ENCODE assay signal across 27 cellular contexts in the genomic region with DNA sequence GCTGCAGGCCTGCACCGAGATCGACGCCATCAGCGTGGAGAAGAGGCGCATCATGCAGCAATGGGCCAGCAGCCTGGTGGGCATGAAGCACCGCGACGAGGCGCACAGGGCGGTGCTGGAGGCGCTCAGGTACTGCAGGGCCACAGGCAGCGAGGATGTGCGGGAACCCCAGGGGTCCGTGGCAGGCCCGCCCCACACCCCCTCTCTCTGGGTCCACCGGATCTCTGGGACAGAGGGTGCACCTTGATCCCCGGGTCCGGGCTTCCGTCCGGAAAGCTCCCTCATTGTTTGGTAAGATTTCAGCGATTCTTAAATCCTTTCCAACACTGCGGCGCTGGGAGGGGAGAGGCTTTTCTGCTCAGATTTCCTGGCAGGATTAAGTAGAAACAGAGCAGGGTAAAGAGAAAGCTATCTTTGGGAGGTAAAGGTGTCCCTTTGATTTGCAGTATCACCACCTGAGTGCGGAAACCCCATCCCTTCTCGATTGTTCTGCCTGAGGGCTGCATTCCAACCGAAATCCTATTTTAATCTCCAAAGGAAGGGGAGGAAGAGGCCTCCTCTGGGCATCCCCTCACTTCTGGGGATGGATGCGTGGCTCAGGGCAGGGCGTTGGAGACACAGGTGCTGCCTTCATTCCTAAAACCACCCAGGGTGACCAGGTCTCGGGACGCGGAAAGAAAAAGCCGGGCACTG. TPM values are rescaled to one million over a fixed set of nuclear protein-coding genes. Genes with fewer than 3 reads are reported as not detected.
DNase-seq lines count a peak whose midpoint lies in the region; ATAC-seq, FAIRE-seq and TF ChIP-seq lines count a peak whose summit lies in the region.
"Had no signal": no experiment of that assay in that cellular context is flagged by ENCODE, and none has a peak within 500 bp of the region (broad histone marks: within the 10 kb centered on the region; RNA-seq: fewer than 3 reads in every experiment).

No MANE protein-coding gene starts in this region.

- H3K4me3 ChIP-seq in A549 (no peak overlapping the region), NT2/D1 (ENCODE audit: insufficient read length, low read depth) (no peak overlapping the region), iPS-20b (ENCODE audit: low read length) (no peak overlapping the region; the same call in 1 of the 2 replicates), MG63 (no peak overlapping the region)
- H3K4me3 ChIP-seq: Peyer's patch, spleen, suprapubic skin had no signal

- H3K27ac ChIP-seq in A549: peak overlapping the region; percentile 8 to 70; a peak in 1 of 6 replicates
- H3K27ac ChIP-seq in iPS-20b (ENCODE audit: low read length): no peak overlapping the region
- H3K27ac ChIP-seq: suprapubic skin had no signal

- H3K4me2 ChIP-seq in A549: no peak overlapping the region

- H3K36me3 ChIP-seq in NT2/D1 (ENCODE audit: insufficient read depth, insufficient read length, low read length) (no peaks in the 10 kb centered on the region), iPS-20b (ENCODE audit: insufficient read depth, low read depth, low read length) (no peaks in the 10 kb centered on the region), MG63 (no peaks in the 10 kb centered on the region)
- H3K36me3 ChIP-seq: Peyer's patch, spleen, suprapubic skin had no signal

- no peak overlapping the region for H3K4me3 Mint-ChIP-seq in HFFc6
- no peak overlapping the region for H3K4me3 Mint-ChIP-seq in activated T-cell treated with anti-CD3 and anti-CD28 coated beads, Interleukin-2, amount 50 U/mL, for 72 hours
- H3K4me3 Mint-ChIP-seq: activated CD4-positive, alpha-beta memory T cell treated with anti-CD3 and anti-CD28 coated beads, Interleukin-2, amount 10 ng/mL, durations not matched to agents 7 days and 5 days; activated naive CD8-positive, alpha-beta T cell treated with anti-CD3 and anti-CD28 coated beads, Interleukin-2, amount 10 ng/mL, durations not matched to agents 7 days and 5 days; CD8-positive, alpha-beta T cell; central memory CD8-positive, alpha-beta T cell; stimulated activated naive B cell treated with anti-CD40 and anti-IgM and Interleukin-4, amounts not matched to agents 10 μg/mL and 1 μg/mL and 100 μg/mL, for 72 hours had no signal

- no peak for FAIRE-seq in A549 (lab: Jason Lieb, UNC)
- FAIRE-seq: endothelial cell of umbilical vein, G401.6 had no signal

- TF ChIP-seq CTCF in A549 (IDR thresholded peaks at IDR 0.05) (no peak), HFFc6 (IDR thresholded peaks at IDR 0.05) (no peak)

- CTCF ChIA-PET in A549 (lab: Yijun Ruan, JAX): interaction anchor here (1.1 to 2.5 kb wide), 3 partner anchors 9 to 36 kb away, joined by 3 to 16 read pairs (median 4); a partner anchor contains a TSS

- H3K4me1 Mint-ChIP-seq in HFFc6 (ENCODE audit: low read depth): peaks cover 28% of the 10 kb centered on the region
- H3K4me1 Mint-ChIP-seq in activated T-cell treated with anti-CD3 and anti-CD28 coated beads, Interleukin-2, amount 50 U/mL, for 72 hours (ENCODE audit: low read depth): no peaks in the 10 kb centered on the region
- H3K4me1 Mint-ChIP-seq: activated CD4-positive, alpha-beta memory T cell treated with anti-CD3 and anti-CD28 coated beads, Interleukin-2, amount 10 ng/mL, durations not matched to agents 7 days and 5 days; activated naive CD8-positive, alpha-beta T cell treated with anti-CD3 and anti-CD28 coated beads, Interleukin-2, amount 10 ng/mL, durations not matched to agents 7 days and 5 days; central memory CD8-positive, alpha-beta T cell had no signal

- H3K27ac Mint-ChIP-seq in HFFc6: no peak overlapping the region
- no peak overlapping the region for H3K27ac Mint-ChIP-seq in activated T-cell treated with anti-CD3 and anti-CD28 coated beads, Interleukin-2, amount 50 U/mL, for 72 hours
- H3K27ac Mint-ChIP-seq: activated CD4-positive, alpha-beta memory T cell treated with anti-CD3 and anti-CD28 coated beads, Interleukin-2, amount 10 ng/mL, durations not matched to agents 7 days and 5 days; activated naive CD8-positive, alpha-beta T cell treated with anti-CD3 and anti-CD28 coated beads, Interleukin-2, amount 10 ng/mL, durations not matched to agents 7 days and 5 days; CD8-positive, alpha-beta T cell; stimulated activated naive B cell treated with anti-CD40 and anti-IgM and Interleukin-4, amounts not matched to agents 10 μg/mL and 1 μg/mL and 100 μg/mL, for 72 hours had no signal

- DNase-seq in A549 (ENCODE audit: low read depth in 1 of 2, low spot score in 1 of 2) (no peak), NT2/D1 (ENCODE audit: low read depth, low spot score) (peak; percentile 18), HFFc6 (no peak), MG63 (no peak)
- DNase-seq in activated T-cell treated with anti-CD3 and anti-CD28 coated beads, Interleukin-2, amount 50 U/mL, for 72 hours: no peak
- DNase-seq: activated CD4-positive, alpha-beta memory T cell treated with anti-CD3 and anti-CD28 coated beads, Interleukin-2, amount 10 ng/mL, durations not matched to agents 7 days and 5 days; activated effector memory CD4-positive, alpha-beta T cell treated with Interleukin-2 at 50 U/mL for 16 hours; activated naive CD8-positive, alpha-beta T cell treated with anti-CD3 and anti-CD28 coated beads, Interleukin-2, amount 10 ng/mL, durations not matched to agents 7 days and 5 days; AML-193; CD8-positive, alpha-beta T cell; Karpas-422; left cardiac atrium; NCI-H1694; NCI-H526; nucleus accumbens; Peyer's patch; retina; SIG-M5; spleen; stimulated activated CD4-positive, alpha-beta T cell treated with anti-CD3 and anti-CD28 coated beads, Interleukin-4, amount 100 ng/mL, for 24 hours; stimulated activated naive B cell treated with anti-CD40 and anti-IgM and Interleukin-4, amounts not matched to agents 10 μg/mL and 1 μg/mL and 100 μg/mL, for 72 hours; SW 1271 had no signal

- ATAC-seq in A549: no peak
- ATAC-seq in activated T-cell treated with anti-CD3 and anti-CD28 coated beads, Interleukin-2, amount 50 U/mL, for 72 hours (replicated peaks in 1 of 2): no peak
- ATAC-seq: CD8-positive, alpha-beta T cell; stimulated activated naive B cell treated with anti-CD40 and anti-IgM and Interleukin-4, amounts not matched to agents 10 μg/mL and 1 μg/mL and 100 μg/mL, for 72 hours had no signal

- 94% methylated on average over 32 of the region's 32 CpGs for WGBS in A549 (ENCODE audit: missing lambda C conversion rate)

- POLR2A ChIA-PET in A549 (lab: Yijun Ruan, JAX): no interaction called here

- no peaks in the 10 kb centered on the region for H3K36me3 Mint-ChIP-seq in HFFc6 (ENCODE audit: low read depth)
- no peaks in the 10 kb centered on the region for H3K36me3 Mint-ChIP-seq in activated T-cell treated with anti-CD3 and anti-CD28 coated beads, Interleukin-2, amount 50 U/mL, for 72 hours (ENCODE audit: insufficient read depth in 2 of 2)
- H3K36me3 Mint-ChIP-seq: activated naive CD8-positive, alpha-beta T cell treated with anti-CD3 and anti-CD28 coated beads, Interleukin-2, amount 10 ng/mL, durations not matched to agents 7 days and 5 days; CD8-positive, alpha-beta T cell; stimulated activated naive B cell treated with anti-CD40 and anti-IgM and Interleukin-4, amounts not matched to agents 10 μg/mL and 1 μg/mL and 100 μg/mL, for 72 hours had no signal

- H3K9me3 ChIP-seq in A549 (no peaks in the 10 kb centered on the region), NT2/D1 (ENCODE audit: insufficient read depth, low read length) (no peaks in the 10 kb centered on the region), iPS-20b (ENCODE audit: insufficient read depth, low read depth, low read length) (no peaks in the 10 kb centered on the region), MG63 (no peaks in the 10 kb centered on the region)
- H3K9me3 ChIP-seq: Peyer's patch, spleen, suprapubic skin had no signal

- H3K27me3 ChIP-seq in NT2/D1 (ENCODE audit: insufficient read depth, insufficient read length) (no peaks in the 10 kb centered on the region), iPS-20b (ENCODE audit: insufficient read depth, low read length) (no peaks in the 10 kb centered on the region), MG63 (no peaks in the 10 kb centered on the region)
- H3K27me3 ChIP-seq: Peyer's patch, spleen, suprapubic skin had no signal

- H3K9ac ChIP-seq in NT2/D1 (ENCODE audit: insufficient read length, low read depth) (peak overlapping the region; percentile 6), iPS-20b (ENCODE audit: low read depth, low read length) (peak overlapping the region; percentile 22; the same call in 1 of the 2 replicates)

- TF ChIP-seq POLR2A in A549 (IDR thresholded peaks at IDR 0.05; ENCODE audit: low read length): no peak

- TF ChIP-seq RAD21 in A549 (conservative IDR thresholded peaks at IDR 0.05 in 1 of 2, IDR thresholded peaks at IDR 0.05 in 1 of 2): no peak

- TF ChIP-seq EP300 in A549 (IDR thresholded peaks at IDR 0.05): no peak

- peaks cover 17% of the 10 kb centered on the region for H3K4me1 ChIP-seq in A549
- H3K4me1 ChIP-seq in NT2/D1 (ENCODE audit: insufficient read depth, insufficient read length): peaks cover 20% of the 10 kb centered on the region
- H3K4me1 ChIP-seq in iPS-20b (ENCODE audit: insufficient read depth, low read length): peaks cover 4% of the 10 kb centered on the region; the same call in 1 of the 2 replicates

- H3K27me3 Mint-ChIP-seq in HFFc6 (ENCODE audit: insufficient read depth): peaks cover 6% of the 10 kb centered on the region; the same call in 1 of the 2 replicates
- no peaks in the 10 kb centered on the region for H3K27me3 Mint-ChIP-seq in activated T-cell treated with anti-CD3 and anti-CD28 coated beads, Interleukin-2, amount 50 U/mL, for 72 hours (ENCODE audit: low read depth)
- H3K27me3 Mint-ChIP-seq: activated CD4-positive, alpha-beta memory T cell treated with anti-CD3 and anti-CD28 coated beads, Interleukin-2, amount 10 ng/mL, durations not matched to agents 7 days and 5 days had no signal

- no peaks in the 10 kb centered on the region for H3K9me3 Mint-ChIP-seq in HFFc6
- H3K9me3 Mint-ChIP-seq in activated T-cell treated with anti-CD3 and anti-CD28 coated beads, Interleukin-2, amount 50 U/mL, for 72 hours: no peaks in the 10 kb centered on the region
- H3K9me3 Mint-ChIP-seq: activated CD4-positive, alpha-beta memory T cell treated with anti-CD3 and anti-CD28 coated beads, Interleukin-2, amount 10 ng/mL, durations not matched to agents 7 days and 5 days; activated naive CD8-positive, alpha-beta T cell treated with anti-CD3 and anti-CD28 coated beads, Interleukin-2, amount 10 ng/mL, durations not matched to agents 7 days and 5 days; CD8-positive, alpha-beta T cell; central memory CD8-positive, alpha-beta T cell; stimulated activated naive B cell treated with anti-CD40 and anti-IgM and Interleukin-4, amounts not matched to agents 10 μg/mL and 1 μg/mL and 100 μg/mL, for 72 hours had no signal

RNA-seq across cellular contexts. Expression of a gene that starts 29.2 kb away (rescaled TPM):
- 4.3 and 5.9 TPM in 2 replicates for polyA plus RNA-seq in A549 (2011; rRNA removed)
- polyA plus RNA-seq in A549 (2012; cell fraction: cytosol; rRNA removed): 5.2 and 5.8 TPM in 2 replicates
- polyA plus RNA-seq in A549 (2012; cell fraction: nucleus; rRNA removed): 15.3 and 16.1 TPM in 2 replicates
- polyA plus RNA-seq in A549 (2017; fragmentation: RNase III; extraction: RNeasy Plus Mini Kit Qiagen cat#74134 plus additional on column Dnase treatment): 8.2 to 12.6 TPM (median 11.3 TPM) in 3 replicates
- polyA minus RNA-seq in A549 (2011; rRNA and poly(A)+ RNA removed): 5.4 and 9.5 TPM in 2 replicates
- 1 to 10 TPM; 1.7 to 3.2 (median 2.1) TPM for total RNA-seq in HFFc6 (2021; fragmentation: NEBNext Ultra II Directional; extraction: Animal tissue kit (Norgen Biotek cat#: 25700))
- total RNA-seq in activated T-cell treated with anti-CD3 and anti-CD28 coated beads, Interleukin-2, amount 50 U/mL, for 72 hours: 1 to 10 TPM in 1 of 2 donors, under 1 TPM in 1; 0.53 to 1.3 TPM
- total RNA-seq in MG63 (2014; rRNA removed; shearing (Covaris generic); ENCODE audit: low replicate concordance): 5.4 and 9.7 TPM in 2 replicates
- total RNA-seq: activated CD4-positive, alpha-beta memory T cell treated with anti-CD3 and anti-CD28 coated beads, Interleukin-2, amount 10 ng/mL, durations not matched to agents 7 days and 5 days had no signal

RNA-seq across cellular contexts. Expression of a gene that starts 30.0 kb away (rescaled TPM):
- polyA plus RNA-seq in A549 (2011; rRNA removed) (8.9 and 12.9 TPM in 2 replicates), A549 (2017; fragmentation: RNase III; extraction: RNeasy Plus Mini Kit Qiagen cat#74134 plus additional on column Dnase treatment) (11.5 to 12.5 TPM (median 12.3 TPM) in 3 replicates)
- polyA plus RNA-seq in A549 (2012; cell fraction: cytosol; rRNA removed): 5.8 and 7.4 TPM in 2 replicates
- polyA plus RNA-seq in A549 (2012; cell fraction: nucleus; rRNA removed): 13.9 and 15.8 TPM in 2 replicates
- 22.2 and 28.2 TPM in 2 replicates for polyA minus RNA-seq in A549 (2011; rRNA and poly(A)+ RNA removed)
- 10 to 100 TPM; 15.1 to 25.5 (median 17.9) TPM for total RNA-seq in HFFc6 (2021; fragmentation: NEBNext Ultra II Directional; extraction: Animal tissue kit (Norgen Biotek cat#: 25700))
- total RNA-seq in activated T-cell treated with anti-CD3 and anti-CD28 coated beads, Interleukin-2, amount 50 U/mL, for 72 hours: 10 to 100 TPM; 15.8 to 32.8 TPM
- 15.0 and 23.6 TPM in 2 replicates for total RNA-seq in MG63 (2014; rRNA removed; shearing (Covaris generic); ENCODE audit: low replicate concordance)

RNA-seq across cellular contexts. Expression of a gene that starts 35.8 kb away (rescaled TPM):
- polyA plus RNA-seq in A549 (2011; rRNA removed) (5.7 and 9.5 TPM in 2 replicates), A549 (2017; fragmentation: RNase III; extraction: RNeasy Plus Mini Kit Qiagen cat#74134 plus additional on column Dnase treatment) (36.5 to 48.2 TPM (median 47.4 TPM) in 3 replicates)
- 15.9 and 22.2 TPM in 2 replicates for polyA plus RNA-seq in A549 (2012; cell fraction: cytosol; rRNA removed)
- 141 and 171 TPM in 2 replicates for polyA plus RNA-seq in A549 (2012; cell fraction: nucleus; rRNA removed)
- polyA minus RNA-seq in A549 (2011; rRNA and poly(A)+ RNA removed): 6.0 and 9.8 TPM in 2 replicates
- 10 to 100 TPM; 17.4 to 34.1 (median 18.6) TPM for total RNA-seq in HFFc6 (2021; fragmentation: NEBNext Ultra II Directional; extraction: Animal tissue kit (Norgen Biotek cat#: 25700))
- 10 to 100 TPM; 31.7 to 37.1 TPM for total RNA-seq in activated T-cell treated with anti-CD3 and anti-CD28 coated beads, Interleukin-2, amount 50 U/mL, for 72 hours
- total RNA-seq in MG63 (2014; rRNA removed; shearing (Covaris generic); ENCODE audit: low replicate concordance): 22.0 and 23.6 TPM in 2 replicates
